ENCODE assay signal across 20 cellular contexts in the genomic region with DNA sequence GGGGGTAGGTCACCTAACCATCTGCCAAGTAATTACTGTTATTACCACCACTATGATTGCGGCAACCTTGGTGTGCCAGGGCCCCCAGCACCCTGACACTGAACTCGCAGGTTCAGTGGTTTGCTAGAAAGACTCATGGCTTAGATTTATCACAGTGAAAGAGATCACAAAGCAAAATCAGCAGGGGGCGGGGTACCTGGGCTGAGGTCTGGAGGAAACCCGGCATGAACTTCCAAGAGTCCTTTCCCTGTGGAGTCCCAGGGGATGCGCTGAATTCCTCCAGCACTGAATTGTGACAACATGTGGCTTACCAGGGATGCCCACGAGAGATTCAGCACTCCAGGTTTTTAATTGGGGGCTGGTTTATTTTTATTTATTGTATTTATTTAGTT. TPM values are rescaled to one million over a fixed set of nuclear protein-coding genes. Genes with fewer than 3 reads are reported as not detected.
A peak's percentile ranks its signal among the peaks of the same experiment; 100 is the strongest.
DNase-seq lines count a peak whose midpoint lies in the region; ATAC-seq and TF ChIP-seq lines count a peak whose summit lies in the region.
"Had no signal": no experiment of that assay in that cellular context is flagged by ENCODE, and none has a peak within 500 bp of the region (broad histone marks: within the 10 kb centered on the region; RNA-seq: fewer than 3 reads in every experiment).

No MANE protein-coding gene starts in this region.

- DNase-seq in activated CD4-positive, alpha-beta T cell treated with anti-CD3 and anti-CD28 coated beads, Interleukin-2, amount 10 ng/mL, durations not matched to agents 7 days and 5 days, result no peak
- DNase-seq in activated CD4-positive, alpha-beta T cell treated with anti-CD3 and anti-CD28 coated beads for 36 hours, result no peak
- no peak for DNase-seq in RWPE1 (ENCODE audit: low spot score)
- DNase-seq in naive B cell, result no peak
- no peak for DNase-seq in GM20000 (ENCODE audit: low spot score)
- DNase-seq in GM03348 (ENCODE audit: low spot score), result no peak
- DNase-seq: 8988T, GM23248, Kasumi-1, NCI-H1048, NCI-H1417 treated with DMSO at 0.1 percent for 48 hours, NCI-H187, SJCRH30, T-helper 1 cell had no signal

- H3K27ac ChIP-seq in RWPE1, result peak overlapping the region; percentile 18; the same call in 1 of the 2 replicates
- H3K27ac ChIP-seq: GM23248, SJCRH30 had no signal

- ATAC-seq in activated CD4-positive, alpha-beta T cell treated with anti-CD3 and anti-CD28 coated beads for 36 hours, result no peak
- ATAC-seq in naive B cell (ENCODE audit: low read depth in 2 of 2) (no peak), HG03378 (IDR thresholded peaks at IDR 0.05; ENCODE audit: unreplicated experiment) (no peak), GM18498 (IDR thresholded peaks at IDR 0.05; ENCODE audit: unreplicated experiment) (no peak)
- ATAC-seq: HCT116, Panc1 had no signal

- H3K9me3 Mint-ChIP-seq in activated CD4-positive, alpha-beta T cell treated with anti-CD3 and anti-CD28 coated beads, Interleukin-2, amount 10 ng/mL, durations not matched to agents 7 days and 5 days, result no peaks in the 10 kb centered on the region
- no peaks in the 10 kb centered on the region for H3K9me3 Mint-ChIP-seq in activated CD4-positive, alpha-beta T cell treated with anti-CD3 and anti-CD28 coated beads for 36 hours (ENCODE audit: low read depth)
- H3K9me3 Mint-ChIP-seq in naive B cell, result peaks cover 0 to 3% (median 0%) of the 10 kb centered on the region in 7 donors
- H3K9me3 Mint-ChIP-seq: CD14-positive monocyte, IgD-negative memory B cell had no signal

- no peak overlapping the region for H3K4me3 Mint-ChIP-seq in activated CD4-positive, alpha-beta T cell treated with anti-CD3 and anti-CD28 coated beads, Interleukin-2, amount 10 ng/mL, durations not matched to agents 7 days and 5 days
- no peak overlapping the region for H3K4me3 Mint-ChIP-seq in activated CD4-positive, alpha-beta T cell treated with anti-CD3 and anti-CD28 coated beads for 36 hours
- H3K4me3 Mint-ChIP-seq in naive B cell, result peak overlapping the region in 1 of 8 donors; percentile 59
- H3K4me3 Mint-ChIP-seq: CD14-positive monocyte had no signal

- peaks cover 20% of the 10 kb centered on the region for H3K4me1 Mint-ChIP-seq in activated CD4-positive, alpha-beta T cell treated with anti-CD3 and anti-CD28 coated beads, Interleukin-2, amount 10 ng/mL, durations not matched to agents 7 days and 5 days
- H3K4me1 Mint-ChIP-seq in activated CD4-positive, alpha-beta T cell treated with anti-CD3 and anti-CD28 coated beads for 36 hours, result peaks cover 17% of the 10 kb centered on the region
- H3K4me1 Mint-ChIP-seq in naive B cell, result peaks cover 24 to 34% (median 26%) of the 10 kb centered on the region in 3 donors

- TF ChIP-seq CTCF in RWPE1 (conservative IDR thresholded peaks at IDR 0.05; ENCODE audit: low read depth) (no peak), GM20000 (IDR thresholded peaks at IDR 0.05; ENCODE audit: extremely low read depth, missing control alignments) (no peak)

- POLR2A ChIA-PET in activated CD4-positive, alpha-beta T cell treated with anti-CD3 and anti-CD28 coated beads, Interleukin-2, amount 10 ng/mL, durations not matched to agents 7 days and 5 days (lab: Charles Lee), result no interaction called here
- POLR2A ChIA-PET in activated CD4-positive, alpha-beta T cell treated with anti-CD3 and anti-CD28 coated beads for 36 hours (lab: Charles Lee), result no interaction called here
- POLR2A ChIA-PET in RWPE1 (lab: Yijun Ruan, JAX; ENCODE audit: low non-redundant PET), result no interaction called here

- H3K36me3 Mint-ChIP-seq in activated CD4-positive, alpha-beta T cell treated with anti-CD3 and anti-CD28 coated beads, Interleukin-2, amount 10 ng/mL, durations not matched to agents 7 days and 5 days (ENCODE audit: low read depth), result peaks cover 45% of the 10 kb centered on the region
- H3K36me3 Mint-ChIP-seq in activated CD4-positive, alpha-beta T cell treated with anti-CD3 and anti-CD28 coated beads for 36 hours (ENCODE audit: low read depth), result peaks cover 56% of the 10 kb centered on the region
- peaks cover 4 to 31% of the 10 kb centered on the region in 2 donors for H3K36me3 Mint-ChIP-seq in naive B cell

- peak overlapping the region; percentile 41 for H3K27ac Mint-ChIP-seq in activated CD4-positive, alpha-beta T cell treated with anti-CD3 and anti-CD28 coated beads, Interleukin-2, amount 10 ng/mL, durations not matched to agents 7 days and 5 days
- no peak overlapping the region for H3K27ac Mint-ChIP-seq in activated CD4-positive, alpha-beta T cell treated with anti-CD3 and anti-CD28 coated beads for 36 hours
- peak overlapping the region in 5 of 6 donors; percentile 21 to 93 (median 85) for H3K27ac Mint-ChIP-seq in naive B cell

- CTCF ChIA-PET in activated CD4-positive, alpha-beta T cell treated with anti-CD3 and anti-CD28 coated beads, Interleukin-2, amount 10 ng/mL, durations not matched to agents 7 days and 5 days (lab: Charles Lee), result interaction anchor here (0.6 to 0.8 kb wide), 2 partner anchors 11 to 365 kb away, joined by 4 to 6 read pairs; no protein-coding TSS in a partner anchor
- CTCF ChIA-PET in activated CD4-positive, alpha-beta T cell treated with anti-CD3 and anti-CD28 coated beads for 36 hours (lab: Charles Lee), result no interaction called here
- CTCF ChIA-PET in RWPE1 (lab: Yijun Ruan, JAX), result interaction anchor here (0.6 kb wide), 1 partner anchor 429 kb away, joined by 4 read pairs; no protein-coding TSS in a partner anchor

- no peaks in the 10 kb centered on the region for H3K27me3 Mint-ChIP-seq in activated CD4-positive, alpha-beta T cell treated with anti-CD3 and anti-CD28 coated beads, Interleukin-2, amount 10 ng/mL, durations not matched to agents 7 days and 5 days
- no peaks in the 10 kb centered on the region for H3K27me3 Mint-ChIP-seq in activated CD4-positive, alpha-beta T cell treated with anti-CD3 and anti-CD28 coated beads for 36 hours
- no peaks in the 10 kb centered on the region for H3K27me3 Mint-ChIP-seq in naive B cell
- H3K27me3 Mint-ChIP-seq: IgD-negative memory B cell had no signal

- intact Hi-C loops in activated CD4-positive, alpha-beta T cell treated with anti-CD3 and anti-CD28 coated beads for 36 hours (cut with DNase I, micrococcal nuclease), result no loop called here

RNA-seq across cellular contexts. Expression of a gene that starts 6.8 kb away (rescaled TPM):
- total RNA-seq in activated CD4-positive, alpha-beta T cell treated with anti-CD3 and anti-CD28 coated beads, Interleukin-2, amount 10 ng/mL, durations not matched to agents 7 days and 5 days, result 10 to 100 TPM; 20.4 to 24.1 TPM
- 10 to 100 TPM; 22.4 to 30.6 TPM for total RNA-seq in activated CD4-positive, alpha-beta T cell treated with anti-CD3 and anti-CD28 coated beads for 36 hours
- 10 to 100 TPM in 2 of 6 donors, 1 to 10 TPM in 4; 7.8 to 13.2 (median 8.8) TPM for polyA plus RNA-seq in naive B cell (ENCODE audit: low read depth in 6 of 6)

RNA-seq across cellular contexts. Expression of a gene that starts 11.5 kb away (rescaled TPM):
- 10 to 100 TPM; 12.8 to 14.9 TPM for total RNA-seq in activated CD4-positive, alpha-beta T cell treated with anti-CD3 and anti-CD28 coated beads, Interleukin-2, amount 10 ng/mL, durations not matched to agents 7 days and 5 days
- 10 to 100 TPM; 11.7 to 13.2 TPM for total RNA-seq in activated CD4-positive, alpha-beta T cell treated with anti-CD3 and anti-CD28 coated beads for 36 hours
- 1 to 10 TPM; 3.9 to 7.7 (median 5.6) TPM for polyA plus RNA-seq in naive B cell (ENCODE audit: low read depth in 6 of 6)

RNA-seq across cellular contexts. Expression of a gene that starts 32.2 kb away (rescaled TPM):
- 10 to 100 TPM; 12.8 to 19.0 TPM for total RNA-seq in activated CD4-positive, alpha-beta T cell treated with anti-CD3 and anti-CD28 coated beads, Interleukin-2, amount 10 ng/mL, durations not matched to agents 7 days and 5 days
- total RNA-seq in activated CD4-positive, alpha-beta T cell treated with anti-CD3 and anti-CD28 coated beads for 36 hours, result 10 to 100 TPM in 1 of 2 experiments, 1 to 10 TPM in 1; 8.1 to 12.0 TPM
- polyA plus RNA-seq in naive B cell (ENCODE audit: low read depth in 6 of 6), result 1 to 10 TPM in 2 of 6 donors, under 1 TPM in 4; 0.32 to 1.4 (median 0.70) TPM

RNA-seq across cellular contexts. Expression of a gene that starts 46.5 kb away (rescaled TPM):
- 1 to 10 TPM; 1.0 to 1.2 TPM for total RNA-seq in activated CD4-positive, alpha-beta T cell treated with anti-CD3 and anti-CD28 coated beads, Interleukin-2, amount 10 ng/mL, durations not matched to agents 7 days and 5 days
- under 1 TPM; 0.41 to 0.79 TPM for total RNA-seq in activated CD4-positive, alpha-beta T cell treated with anti-CD3 and anti-CD28 coated beads for 36 hours
- under 1 TPM in 5 of 6 donors, not detected in 1; 0.16 to 0.95 (median 0.21) TPM for polyA plus RNA-seq in naive B cell (ENCODE audit: low read depth in 6 of 6)
- total RNA-seq: GM23248, SJCRH30 had no signal
